ENCODE assay signal across 17 cellular contexts in genomic region chr21:39103689-39104088, GRCh38.
A peak's percentile ranks its signal among the peaks of the same experiment; 100 is the strongest.
DNase-seq lines count a peak whose midpoint lies in the region; ATAC-seq and TF ChIP-seq lines count a peak whose summit lies in the region.
"Had no signal": no experiment of that assay in that cellular context is flagged by ENCODE, and none has a peak within 500 bp of the region (broad histone marks: within the 10 kb centered on the region; RNA-seq: fewer than 3 reads in every experiment).

No MANE protein-coding gene starts in this region.

- H3K4me3 ChIP-seq in AG04449 (ENCODE audit: low read depth, low read length), result no peak overlapping the region
- H3K4me3 ChIP-seq in fibroblast of mammary gland (ENCODE audit: control insufficient read depth, low read depth, low read length), result no peak overlapping the region
- no peak overlapping the region for H3K4me3 ChIP-seq in psoas muscle
- no peak overlapping the region for H3K4me3 ChIP-seq in heart right ventricle
- H3K4me3 ChIP-seq: heart left ventricle had no signal

- POLR2A ChIA-PET in AG04449 (lab: Yijun Ruan, JAX), result interaction anchor here (0.6 kb wide), 1 partner anchor 101 kb away, joined by 4 read pairs; no protein-coding TSS in a partner anchor

- H3K4me1 ChIP-seq in psoas muscle, result peaks cover 23% of the 10 kb centered on the region
- peaks cover 0 to 35% (median 7%) of the 10 kb centered on the region in 9 donors for H3K4me1 ChIP-seq in heart right ventricle

- H3K36me3 ChIP-seq in psoas muscle (ENCODE audit: insufficient read depth in 1 of 2, low read depth in 1 of 2), result no peaks in the 10 kb centered on the region
- no peaks in the 10 kb centered on the region for H3K36me3 ChIP-seq in heart right ventricle
- H3K36me3 ChIP-seq: heart left ventricle, WERI-Rb-1 had no signal

- TF ChIP-seq CTCF in AG04449 (IDR thresholded peaks at IDR 0.05; ENCODE audit: insufficient read depth, low read length, missing control alignments), result no peak
- TF ChIP-seq CTCF in fibroblast of mammary gland (conservative IDR thresholded peaks at IDR 0.05; ENCODE audit: control insufficient read depth, insufficient read depth, low read depth, low read length), result no peak
- no peak for TF ChIP-seq CTCF in psoas muscle (IDR thresholded peaks at IDR 0.05)
- no peak for TF ChIP-seq CTCF in heart right ventricle (IDR thresholded peaks at IDR 0.05)

- WGBS in psoas muscle, 3 donors, result 66 to 80% (median 73%) methylated on average over 4 of the region's 4 CpGs
- 73 to 79% methylated on average over 4 of the region's 4 CpGs for WGBS in heart right ventricle, 2 donors

- DNase-seq in AG04449 (ENCODE audit: low read depth, low spot score) (peak; percentile 41), HCEC 1CT (peak; percentile 83), fibroblast of mammary gland (ENCODE audit: low read depth) (peak; percentile 79), psoas muscle (no peak), DMS53 (lab: John Stamatoyannopoulos, UW) (no peak), NCI-H774 (lab: John Stamatoyannopoulos, UW) (no peak), heart right ventricle (no peak)
- DNase-seq in stimulated activated CD4-positive, alpha-beta T cell treated with anti-CD3 and anti-CD28 coated beads, Interleukin-4, amount 100 ng/mL, for 24 hours, result no peak
- DNase-seq: GDM1, heart left ventricle, midbrain, NCI-H1694, NCI-H226, WERI-Rb-1 had no signal

- H3K27me3 ChIP-seq in psoas muscle (ENCODE audit: insufficient read depth in 3 of 3, low read length in 2 of 3) (no peaks in the 10 kb centered on the region), heart right ventricle (no peaks in the 10 kb centered on the region)
- H3K27me3 ChIP-seq: heart left ventricle had no signal

- H3K27ac ChIP-seq in psoas muscle (peak overlapping the region; percentile 47), heart right ventricle (peak overlapping the region in 5 of 10 donors; percentile 23 to 69 (median 36))
- H3K27ac ChIP-seq: WERI-Rb-1 had no signal

- H3K9me3 ChIP-seq in psoas muscle (no peaks in the 10 kb centered on the region), heart right ventricle (no peaks in the 10 kb centered on the region)
- H3K9me3 ChIP-seq: heart left ventricle had no signal

- ATAC-seq in psoas muscle (no peak), heart right ventricle (no peak)
- ATAC-seq: activated T-helper 17 cell treated with anti-CD3 and anti-CD28 coated beads, Interleukin-2, amount 50 U/mL, for 72 hours; HCT116; stimulated activated effector memory CD8-positive, alpha-beta T cell treated with anti-CD3 and anti-CD28 coated beads, Interleukin-12 subunit alpha, Interleukin-12 subunit beta, amount 100 ng/mL, for 72 hours had no signal

- CTCF ChIA-PET in AG04449 (lab: Yijun Ruan, JAX), result interaction anchor here (1.2 kb wide), 1 partner anchor 23 kb away, joined by 4 read pairs; no protein-coding TSS in a partner anchor

- intact Hi-C loops in psoas muscle (cut with DNase I) (no loop called here), heart right ventricle (cut with DNase I) (no loop called here)

Comparison
In these comparisons a context has a peak if more than half of its experiments do, and no peak if none do; other contexts are left out.
1. DNase-seq: peak in AG04449 (single experiment), HCEC 1CT (single experiment) and fibroblast of mammary gland (single experiment); none in psoas muscle (0 of 2), DMS53 (single experiment), NCI-H774 (single experiment), stimulated activated CD4-positive, alpha-beta T cell treated with anti-CD3 and anti-CD28 coated beads, Interleukin-4, amount 100 ng/mL, for 24 hours (single experiment) and heart right ventricle (0 of 2).